27 cellular contexts compared by ENCODE assay signal in the genomic region with DNA sequence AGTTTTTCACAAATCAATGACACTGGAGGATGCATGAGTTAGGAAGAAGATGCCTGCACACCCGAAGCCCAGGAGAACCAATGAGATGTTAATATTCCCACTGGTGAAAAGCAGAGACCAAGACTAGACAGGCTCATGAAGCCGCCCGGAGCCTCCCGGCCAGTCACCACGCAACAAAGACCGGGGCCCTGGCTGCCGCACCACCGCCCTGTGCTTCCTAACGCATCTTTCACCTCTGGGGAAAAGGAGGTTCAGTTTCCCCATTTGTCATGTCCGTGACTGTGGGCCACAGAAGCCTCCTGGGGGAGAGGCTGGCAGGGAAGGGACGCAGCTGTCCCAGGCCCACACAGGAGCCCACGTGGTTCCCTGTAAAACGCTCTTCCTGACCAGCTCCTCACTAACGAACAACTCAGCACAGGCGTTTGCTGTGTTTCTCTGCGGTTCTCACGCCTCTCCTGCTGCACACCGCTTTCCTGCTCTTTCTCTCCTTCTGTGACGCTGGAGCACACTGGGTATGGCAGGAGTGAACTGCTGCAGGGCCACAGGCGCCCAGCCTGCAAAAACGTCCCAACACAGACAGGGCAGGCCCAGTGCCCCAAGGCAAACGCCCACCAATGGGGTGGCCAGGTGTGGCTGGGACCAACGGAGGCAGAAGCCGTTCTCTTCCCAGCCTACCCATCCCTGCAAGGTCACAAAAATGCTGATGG. TPM values are rescaled to one million over a fixed set of nuclear protein-coding genes. Genes with fewer than 3 reads are reported as not detected.
"Had no signal": no experiment of that assay in that cellular context is flagged by ENCODE, and none has a peak within 500 bp of the region (broad histone marks: within the 10 kb centered on the region; RNA-seq: fewer than 3 reads in every experiment).

No MANE protein-coding gene starts in this region.

- H3K36me3 Mint-ChIP-seq: mesothelial cell of epicardium; naive thymus-derived CD8-positive, alpha-beta T cell; stimulated activated effector memory CD8-positive, alpha-beta T cell treated with anti-CD3 and anti-CD28 coated beads, Interleukin-12 subunit alpha, Interleukin-12 subunit beta, amount 100 ng/mL, for 72 hours had no signal

- H3K9me3 ChIP-seq: neutrophil, right lobe of liver, stomach, suprapubic skin, tibial nerve, uterus had no signal

- H3K36me3 ChIP-seq: neutrophil, right lobe of liver, stomach, suprapubic skin, tibial nerve, uterus had no signal

- ATAC-seq: activated CD4-positive, alpha-beta T cell treated with anti-CD3 and anti-CD28 coated beads for 36 hours; activated naive CD8-positive, alpha-beta T cell treated with anti-CD3 and anti-CD28 coated beads, Interleukin-2, amount 50 U/mL, for 24 hours; left lobe of liver; naive thymus-derived CD8-positive, alpha-beta T cell; right lobe of liver; stimulated activated effector memory CD8-positive, alpha-beta T cell treated with anti-CD3 and anti-CD28 coated beads, Interleukin-12 subunit alpha, Interleukin-12 subunit beta, amount 100 ng/mL, for 72 hours had no signal

- DNase-seq: activated B cell treated with CpG ODN at 0.5 μM for 24 hours; activated CD4-positive, alpha-beta T cell treated with anti-CD3 and anti-CD28 coated beads for 36 hours; activated CD4-positive, alpha-beta T cell treated with anti-CD3 and anti-CD28 coated beads, Interleukin-2, amount 50 U/mL, for 4 hours; activated CD8-positive, alpha-beta memory T cell treated with anti-CD3 and anti-CD28 coated beads for 24 hours; activated effector memory CD4-positive, alpha-beta T cell treated with anti-CD3 and anti-CD28 coated beads, Interleukin-2, amount 50 U/mL, for 16 hours; activated naive CD4-positive, alpha-beta T cell treated with anti-CD3 and anti-CD28 coated beads, Interleukin-2, amount 50 U/mL, for 16 hours; activated naive CD8-positive, alpha-beta T cell treated with anti-CD3 and anti-CD28 coated beads, Interleukin-2, amount 50 U/mL, for 24 hours; cerebellar nuclear complex; effector CD4-positive, alpha-beta T cell; erythroblast; foreskin fibroblast; naive thymus-derived CD8-positive, alpha-beta T cell; right lobe of liver; stimulated activated CD4-positive, alpha-beta T cell treated with anti-CD3 and anti-CD28 coated beads, Interleukin-2, amount 100 ng/mL, for 24 hours; stomach; T-helper 1 cell; T-helper 9 cell; uterus had no signal

- H3K27me3 ChIP-seq: right lobe of liver, uterus had no signal

- H3K27ac Mint-ChIP-seq: activated B cell treated with CpG ODN at 0.5 μM for 24 hours; activated CD4-positive, alpha-beta T cell treated with anti-CD3 and anti-CD28 coated beads for 36 hours; activated naive CD8-positive, alpha-beta T cell treated with anti-CD3 and anti-CD28 coated beads, Interleukin-2, amount 50 U/mL, for 24 hours; mesothelial cell of epicardium; naive thymus-derived CD8-positive, alpha-beta T cell; stimulated activated effector memory CD8-positive, alpha-beta T cell treated with anti-CD3 and anti-CD28 coated beads, Interleukin-12 subunit alpha, Interleukin-12 subunit beta, amount 100 ng/mL, for 72 hours had no signal

- H3K9me3 Mint-ChIP-seq: activated B cell treated with CpG ODN at 0.5 μM for 24 hours; activated naive CD8-positive, alpha-beta T cell treated with anti-CD3 and anti-CD28 coated beads, Interleukin-2, amount 50 U/mL, for 24 hours; mesothelial cell of epicardium had no signal

- H3K4me3 ChIP-seq: lung, right lobe of liver, skin epidermis, stomach, suprapubic skin, tibial nerve, uterus had no signal

- H3K27ac ChIP-seq: neutrophil, right lobe of liver, skin epidermis, stomach, suprapubic skin, tibial nerve, uterus had no signal

- H3K4me1 Mint-ChIP-seq: activated B cell treated with CpG ODN at 0.5 μM for 24 hours; activated CD4-positive, alpha-beta T cell treated with anti-CD3 and anti-CD28 coated beads for 36 hours; activated naive CD8-positive, alpha-beta T cell treated with anti-CD3 and anti-CD28 coated beads, Interleukin-2, amount 50 U/mL, for 24 hours; naive thymus-derived CD8-positive, alpha-beta T cell; stimulated activated effector memory CD8-positive, alpha-beta T cell treated with anti-CD3 and anti-CD28 coated beads, Interleukin-12 subunit alpha, Interleukin-12 subunit beta, amount 100 ng/mL, for 72 hours had no signal

- H3K4me1 ChIP-seq: right lobe of liver, stomach, tibial nerve, uterus had no signal

- H3K4me3 Mint-ChIP-seq: activated B cell treated with CpG ODN at 0.5 μM for 24 hours; activated CD4-positive, alpha-beta T cell treated with anti-CD3 and anti-CD28 coated beads for 36 hours; activated naive CD8-positive, alpha-beta T cell treated with anti-CD3 and anti-CD28 coated beads, Interleukin-2, amount 50 U/mL, for 24 hours; mesothelial cell of epicardium; naive thymus-derived CD8-positive, alpha-beta T cell; stimulated activated effector memory CD8-positive, alpha-beta T cell treated with anti-CD3 and anti-CD28 coated beads, Interleukin-12 subunit alpha, Interleukin-12 subunit beta, amount 100 ng/mL, for 72 hours had no signal

RNA-seq across cellular contexts. Expression of a gene that starts 10.8 kb away (rescaled TPM):
- total RNA-seq: activated B cell treated with CpG ODN at 0.5 μM for 24 hours; activated CD4-positive, alpha-beta T cell treated with anti-CD3 and anti-CD28 coated beads for 36 hours; glomerular endothelial cell; left lobe of liver; naive thymus-derived CD8-positive, alpha-beta T cell had no signal
